8 cellular contexts compared by ENCODE assay signal in genomic region chr15:55290361-55291057, GRCh38. TPM values are rescaled to one million over a fixed set of nuclear protein-coding genes. Genes with fewer than 3 reads are reported as not detected.
DNase-seq lines count a peak whose midpoint lies in the region; FAIRE-seq and TF ChIP-seq lines count a peak whose summit lies in the region.

No MANE protein-coding gene starts in this region.

- H3K4me3 ChIP-seq in H7 (ENCODE audit: insufficient read depth, low read depth, low read length) (peak overlapping the region; percentile 78), stomach smooth muscle (ENCODE audit: low read length in 2 of 2) (peak overlapping the region; percentile 91 to 95)

- H3K27ac Mint-ChIP-seq in neural crest cell (ENCODE audit: unreplicated experiment): no peak overlapping the region

- peak overlapping the region; percentile 87 for H3K27ac ChIP-seq in RWPE1
- H3K27ac ChIP-seq in stomach smooth muscle (ENCODE audit: low read length): peak overlapping the region; percentile 86

- H3K9me3 ChIP-seq in stomach smooth muscle (ENCODE audit: control insufficient read depth in 2 of 2, low read length in 2 of 2): no peaks in the 10 kb centered on the region

- H3K4me1 ChIP-seq in stomach smooth muscle (ENCODE audit: control insufficient read depth, insufficient read depth, low read length): peaks cover 8% of the 10 kb centered on the region

- H3K4me3 Mint-ChIP-seq in neural crest cell: peak overlapping the region; percentile 93

- H3K36me3 ChIP-seq in H7 (replicated peaks; ENCODE audit: control insufficient read depth, insufficient read depth, low read length) (no peaks in the 10 kb centered on the region), stomach smooth muscle (ENCODE audit: control insufficient read depth in 2 of 2, insufficient read depth in 2 of 2, low read length in 2 of 2) (no peaks in the 10 kb centered on the region)

- DNase-seq in H7 (peak; percentile 87), RWPE1 (ENCODE audit: low spot score) (peak; percentile 78), fibroblast of the conjunctiva (ENCODE audit: low read depth) (peak; percentile 66), neural crest cell (ENCODE audit: low read depth, low spot score) (peak; percentile 75)
- DNase-seq in activated effector memory CD4-positive, alpha-beta T cell treated with anti-CD3 and anti-CD28 coated beads, Interleukin-2, amount 50 U/mL, for 16 hours: peak; percentile 94

- TF ChIP-seq CTCF in LNCAP (IDR thresholded peaks at IDR 0.05) (peak; percentile 94), RWPE1 (conservative IDR thresholded peaks at IDR 0.05; ENCODE audit: low read depth) (peak; percentile 98), neural crest cell (conservative IDR thresholded peaks at IDR 0.05) (peak; percentile 95)

- CTCF ChIA-PET in RWPE1 (lab: Yijun Ruan, JAX): interaction anchor here (0.7 to 1.7 kb wide), 5 partner anchors 72 to 1328 kb away, joined by 3 to 7 read pairs (median 4); no protein-coding TSS in a partner anchor

- no peaks in the 10 kb centered on the region for H3K36me3 Mint-ChIP-seq in neural crest cell (ENCODE audit: low read depth)

- peak; percentile 87 for FAIRE-seq in G401.6 (lab: Jason Lieb, UNC)

- POLR2A ChIA-PET in RWPE1 (lab: Yijun Ruan, JAX; ENCODE audit: low non-redundant PET): no interaction called here

- H3K27me3 Mint-ChIP-seq in neural crest cell (ENCODE audit: low read depth): peaks cover 7% of the 10 kb centered on the region

- H3K27me3 ChIP-seq in H7 (ENCODE audit: control insufficient read depth, insufficient read depth, low read length) (peaks cover 7% of the 10 kb centered on the region), stomach smooth muscle (ENCODE audit: control insufficient read depth in 1 of 2, insufficient read depth in 2 of 2, low read length in 2 of 2) (no peaks in the 10 kb centered on the region)

- peaks cover 11% of the 10 kb centered on the region for H3K4me1 Mint-ChIP-seq in neural crest cell

- no peaks in the 10 kb centered on the region for H3K9me3 Mint-ChIP-seq in neural crest cell

- peak overlapping the region; percentile 91 to 98 for H3K9ac ChIP-seq in stomach smooth muscle (ENCODE audit: low read length in 2 of 2)

RNA-seq across cellular contexts. Expression of gene RAB27A, which starts 0.9 kb away (rescaled TPM):
- total RNA-seq in H7 (2014; rRNA removed; shearing (Covaris generic)): 0.90 and 1.5 TPM in 2 replicates
- 5.9 and 6.5 TPM in 2 replicates for total RNA-seq in neural crest cell

RNA-seq across cellular contexts. Expression of gene PIGBOS1, which starts 28.4 kb away (rescaled TPM):
- 18.8 and 20.1 TPM in 2 replicates for total RNA-seq in H7 (2014; rRNA removed; shearing (Covaris generic))
- 12.5 and 16.6 TPM in 2 replicates for total RNA-seq in neural crest cell

RNA-seq across cellular contexts. Expression of gene PIGB, which starts 28.5 kb away (rescaled TPM):
- total RNA-seq in H7 (2014; rRNA removed; shearing (Covaris generic)): 7.1 and 10.1 TPM in 2 replicates
- 12.9 and 14.6 TPM in 2 replicates for total RNA-seq in neural crest cell

Comparison
In these comparisons a context has a peak if more than half of its experiments do, and no peak if none do; other contexts are left out.
1. Peak in every context shown above with its lines: DNase-seq, H3K4me3 ChIP-seq and H3K27ac ChIP-seq.